ENCODE assay signal across 12 cellular contexts in genomic region chr1:149963358-149963757, GRCh38. TPM values are rescaled to one million over a fixed set of nuclear protein-coding genes. Genes with fewer than 3 reads are reported as not detected.
A peak's percentile ranks its signal among the peaks of the same experiment; 100 is the strongest.
DNase-seq lines count a peak whose midpoint lies in the region; ATAC-seq and TF ChIP-seq lines count a peak whose summit lies in the region.
"Had no signal": no experiment of that assay in that cellular context is flagged by ENCODE, and none has a peak within 500 bp of the region (broad histone marks: within the 10 kb centered on the region; RNA-seq: fewer than 3 reads in every experiment).

No MANE protein-coding gene starts in this region.

- peaks cover 0 to 10% of the 10 kb centered on the region in 2 donors for H3K4me1 ChIP-seq in breast epithelium
- peaks cover 4 to 31% (median 16%) of the 10 kb centered on the region in 4 donors for H3K4me1 ChIP-seq in liver (ENCODE audit: control insufficient read depth in 4 of 4, insufficient read depth in 4 of 4, low read length in 3 of 4)
- no peaks in the 10 kb centered on the region for H3K4me1 ChIP-seq in endodermal cell (ENCODE audit: control insufficient read depth, insufficient read depth, low read length)
- H3K4me1 ChIP-seq: neural progenitor cell had no signal

- no peak for TF ChIP-seq POLR2A in breast epithelium (IDR thresholded peaks at IDR 0.05)

- 27% methylated on average over 3 of the region's 3 CpGs for WGBS in liver
- 97 to 100% methylated on average over 2 to 3 of the region's 3 CpGs for WGBS in endodermal cell (ENCODE audit: insufficient coverage in 1 of 2, insufficient read length in 1 of 2), 2 experiments

- DNase-seq in M059J (ENCODE audit: low read depth): peak; percentile 39
- no peak for DNase-seq in breast epithelium (ENCODE audit: low spot score in 2 of 2)
- DNase-seq in endodermal cell: no peak
- no peak for DNase-seq in NCI-H1048 (lab: John Stamatoyannopoulos, UW)
- DNase-seq: activated CD8-positive, alpha-beta memory T cell treated with anti-CD3 and anti-CD28 coated beads, Interleukin-2, amount 10 ng/mL, durations not matched to agents 7 days and 5 days; NCI-H1436 treated with DMSO at 0.1 percent for 48 hours; stimulated activated naive CD4-positive, alpha-beta T cell treated with Interleukin-2 at 50 U/mL for 16 hours had no signal

- H3K4me1 Mint-ChIP-seq in endodermal cell: no peaks in the 10 kb centered on the region
- H3K4me1 Mint-ChIP-seq: neural progenitor cell had no signal

- H3K4me3 ChIP-seq in breast epithelium: no peak overlapping the region
- H3K4me3 ChIP-seq in liver (ENCODE audit: low read depth in 1 of 3, low read length in 3 of 3): no peak overlapping the region
- no peak overlapping the region for H3K4me3 ChIP-seq in endodermal cell (ENCODE audit: low read length)
- H3K4me3 ChIP-seq: neural progenitor cell had no signal

- H3K36me3 ChIP-seq in breast epithelium (no peaks in the 10 kb centered on the region), liver (ENCODE audit: control insufficient read depth in 4 of 4, insufficient read depth in 3 of 4, low read depth in 1 of 4, low read length in 3 of 4) (peaks cover 5 to 25% (median 11%) of the 10 kb centered on the region in 4 donors), endodermal cell (ENCODE audit: control insufficient read depth, insufficient read depth, low read length) (peaks cover 72% of the 10 kb centered on the region)

- ATAC-seq in GM19023 (IDR thresholded peaks at IDR 0.05; ENCODE audit: unreplicated experiment): no peak
- ATAC-seq: activated CD8-positive, alpha-beta memory T cell treated with anti-CD3 and anti-CD28 coated beads, Interleukin-2, amount 10 ng/mL, durations not matched to agents 7 days and 5 days; esophagus mucosa had no signal

- intact Hi-C loops in breast epithelium (cut with DNase I; ENCODE audit: low total_unique reads): no loop called here

- H3K27me3 ChIP-seq in breast epithelium (no peaks in the 10 kb centered on the region), liver (ENCODE audit: control insufficient read depth in 4 of 4, insufficient read depth in 4 of 4, low read length in 3 of 4) (no peaks in the 10 kb centered on the region), endodermal cell (ENCODE audit: control insufficient read depth, insufficient read depth, low read length, poor library complexity, severe bottlenecking) (no peaks in the 10 kb centered on the region)
- H3K27me3 ChIP-seq: neural progenitor cell had no signal

- H3K9me3 ChIP-seq in breast epithelium: no peaks in the 10 kb centered on the region
- H3K9me3 ChIP-seq in liver (ENCODE audit: control insufficient read depth in 4 of 4, low read length in 3 of 4): no peaks in the 10 kb centered on the region
- peaks cover 17% of the 10 kb centered on the region for H3K9me3 ChIP-seq in endodermal cell (ENCODE audit: control insufficient read depth, low read length)

- H3K27ac ChIP-seq in breast epithelium: peak overlapping the region; percentile 60 to 72
- peak overlapping the region; percentile 46 to 60 for H3K27ac ChIP-seq in liver (ENCODE audit: low read depth in 1 of 2, low read length in 2 of 2)
- H3K27ac ChIP-seq in temporal lobe (ENCODE audit: low read depth, low read length): peak overlapping the region; percentile 36
- H3K27ac ChIP-seq in endodermal cell (ENCODE audit: low read depth, low read length): no peak overlapping the region

- H3K27me3 Mint-ChIP-seq in endodermal cell (ENCODE audit: insufficient read depth): no peaks in the 10 kb centered on the region
- H3K27me3 Mint-ChIP-seq: activated CD8-positive, alpha-beta memory T cell treated with anti-CD3 and anti-CD28 coated beads, Interleukin-2, amount 10 ng/mL, durations not matched to agents 7 days and 5 days had no signal

- no peak for TF ChIP-seq CTCF in breast epithelium (IDR thresholded peaks at IDR 0.05)
- TF ChIP-seq CTCF in liver (IDR thresholded peaks at IDR 0.05; ENCODE audit: low read depth, low read length, missing input control): no peak
- no peak for TF ChIP-seq CTCF in endodermal cell (conservative IDR thresholded peaks at IDR 0.05)

- H3K4me3 Mint-ChIP-seq in endodermal cell: no peak overlapping the region
- H3K4me3 Mint-ChIP-seq: activated CD8-positive, alpha-beta memory T cell treated with anti-CD3 and anti-CD28 coated beads, Interleukin-2, amount 10 ng/mL, durations not matched to agents 7 days and 5 days; neural progenitor cell had no signal

- TF ChIP-seq RAD21 in liver (IDR thresholded peaks at IDR 0.05): no peak

- peak overlapping the region in 1 of 2 donors; percentile 29 for H3K9ac ChIP-seq in liver (ENCODE audit: low read depth in 1 of 2, low read length in 2 of 2)
- no peak overlapping the region for H3K9ac ChIP-seq in endodermal cell (ENCODE audit: extremely low read depth, low read length, poor library complexity, severe bottlenecking)
- H3K9ac ChIP-seq: neural progenitor cell had no signal

- H3K27ac Mint-ChIP-seq in endodermal cell: no peak overlapping the region
- H3K27ac Mint-ChIP-seq: neural progenitor cell had no signal

- H3K36me3 Mint-ChIP-seq in endodermal cell (ENCODE audit: low read depth): peaks cover 74% of the 10 kb centered on the region

- H3K9me3 Mint-ChIP-seq in endodermal cell: peaks cover 16% of the 10 kb centered on the region

TF ChIP-seq in liver, 16 proteins besides CTCF, POLR2A, EP300 and RAD21:
- TF ChIP-seq TAF1 (conservative IDR thresholded peaks at IDR 0.05) (no peak), HNF4A (conservative IDR thresholded peaks at IDR 0.05) (peak; percentile 18 to 44), RXRA (IDR thresholded peaks at IDR 0.05) (peak in 1 of 2 donors; percentile 33)

RNA-seq across cellular contexts. Expression of gene MTMR11, which starts 26.7 kb away (rescaled TPM):
- total RNA-seq in M059J (2014; rRNA removed; shearing (Covaris generic)): 6.1 and 8.3 TPM in 2 replicates
- total RNA-seq in breast epithelium (10 to 100 TPM in 2 of 3 donors, 1 to 10 TPM in 1; 7.4 to 13.9 (median 13.8) TPM), liver (1 to 10 TPM; 1.6 to 1.9 TPM), temporal lobe (1.2 TPM), endodermal cell (1 to 10 TPM; 4.7 to 6.6 TPM)
- 1 to 10 TPM; 1.5 to 2.1 TPM for polyA plus RNA-seq in liver
- 9.5 TPM for polyA plus RNA-seq in endodermal cell (2013, experiment 1 of 2)
- polyA plus RNA-seq in endodermal cell (2013, experiment 2 of 2): 8.2 TPM

RNA-seq across cellular contexts. Expression of gene SF3B4, which starts 35.8 kb away (rescaled TPM):
- total RNA-seq in M059J (2014; rRNA removed; shearing (Covaris generic)): 37.3 and 54.2 TPM in 2 replicates
- total RNA-seq in breast epithelium (1 to 10 TPM; 6.9 to 9.7 (median 7.4) TPM), liver (10 to 100 TPM in 1 of 2 donors, 1 to 10 TPM in 1; 6.3 to 10.1 TPM), temporal lobe (16.7 TPM), endodermal cell (10 to 100 TPM; 85.8 to 93.8 TPM)
- polyA plus RNA-seq in liver: 10 to 100 TPM; 15.0 to 16.6 TPM
- 78.1 TPM for polyA plus RNA-seq in endodermal cell (2013, experiment 1 of 2)
- 64.5 TPM for polyA plus RNA-seq in endodermal cell (2013, experiment 2 of 2)

RNA-seq across cellular contexts. Expression of gene SV2A, which starts 45.7 kb away (rescaled TPM):
- 13.1 and 20.5 TPM in 2 replicates for total RNA-seq in M059J (2014; rRNA removed; shearing (Covaris generic))
- total RNA-seq in breast epithelium: 1 to 10 TPM in 2 of 3 donors, under 1 TPM in 1; 0.32 to 3.6 (median 2.2) TPM
- total RNA-seq in liver: under 1 TPM; 0.25 to 0.51 TPM
- under 1 TPM; 0.13 to 0.23 TPM for polyA plus RNA-seq in liver
- 72.0 TPM for total RNA-seq in temporal lobe
- 10 to 100 TPM; 25.6 to 26.2 TPM for total RNA-seq in endodermal cell
- polyA plus RNA-seq in endodermal cell (2013, experiment 1 of 2): 36.6 TPM
- 31.9 TPM for polyA plus RNA-seq in endodermal cell (2013, experiment 2 of 2)

RNA-seq across cellular contexts. Expression of gene OTUD7B, which starts 47.2 kb away (rescaled TPM):
- total RNA-seq in M059J (2014; rRNA removed; shearing (Covaris generic)): 8.2 and 17.1 TPM in 2 replicates
- total RNA-seq in breast epithelium (10 to 100 TPM; 22.0 to 32.8 (median 28.1) TPM), liver (10 to 100 TPM in 1 of 2 donors, 1 to 10 TPM in 1; 8.6 to 19.2 TPM), temporal lobe (4.4 TPM), endodermal cell (10 to 100 TPM; 26.6 to 31.1 TPM)
- 1 to 10 TPM; 2.1 to 5.2 TPM for polyA plus RNA-seq in liver
- 8.6 TPM for polyA plus RNA-seq in endodermal cell (2013, experiment 1 of 2)
- 8.3 TPM for polyA plus RNA-seq in endodermal cell (2013, experiment 2 of 2)
